Comparison of ENCODE assay signal across 15 cellular contexts in genomic region chr5:96932026-96932425, GRCh38. TPM values are rescaled to one million over a fixed set of nuclear protein-coding genes. Genes with fewer than 3 reads are reported as not detected.
DNase-seq lines count a peak whose midpoint lies in the region; ATAC-seq and TF ChIP-seq lines count a peak whose summit lies in the region.
"Had no signal": no experiment of that assay in that cellular context is flagged by ENCODE, and none has a peak within 500 bp of the region (broad histone marks: within the 10 kb centered on the region; RNA-seq: fewer than 3 reads in every experiment).

No MANE protein-coding gene starts in this region.

- no peaks in the 10 kb centered on the region for H3K9me3 Mint-ChIP-seq in activated T-cell treated with anti-CD3 and anti-CD28 coated beads, Interleukin-2, amount 50 U/mL, for 4 hours
- H3K9me3 Mint-ChIP-seq in dendritic cell treated with granulocyte-macrophage colony-stimulating factor and Interleukin-4, amounts not matched to agents 40 ng/mL and 50 ng/mL, for 4 days: no peaks in the 10 kb centered on the region
- H3K9me3 Mint-ChIP-seq in stimulated activated effector memory CD8-positive, alpha-beta T cell treated with anti-CD3 and anti-CD28 coated beads, Interleukin-12 subunit alpha, Interleukin-12 subunit beta, amount 100 ng/mL, for 72 hours: no peaks in the 10 kb centered on the region
- H3K9me3 Mint-ChIP-seq: activated T-cell treated with anti-CD3 and anti-CD28 coated beads, Interleukin-2, amount 50 U/mL, for 24 hours had no signal

- peaks cover 57% of the 10 kb centered on the region for H3K4me1 Mint-ChIP-seq in activated T-cell treated with anti-CD3 and anti-CD28 coated beads, Interleukin-2, amount 50 U/mL, for 4 hours (ENCODE audit: low read depth)
- peaks cover 57% of the 10 kb centered on the region for H3K4me1 Mint-ChIP-seq in dendritic cell treated with granulocyte-macrophage colony-stimulating factor and Interleukin-4, amounts not matched to agents 40 ng/mL and 50 ng/mL, for 4 days (ENCODE audit: low read depth)
- H3K4me1 Mint-ChIP-seq in stimulated activated effector memory CD8-positive, alpha-beta T cell treated with anti-CD3 and anti-CD28 coated beads, Interleukin-12 subunit alpha, Interleukin-12 subunit beta, amount 100 ng/mL, for 72 hours: peaks cover 52% of the 10 kb centered on the region

- H3K36me3 Mint-ChIP-seq in activated T-cell treated with anti-CD3 and anti-CD28 coated beads, Interleukin-2, amount 50 U/mL, for 4 hours (ENCODE audit: insufficient read depth): peaks cover 1% of the 10 kb centered on the region
- peaks cover 30% of the 10 kb centered on the region for H3K36me3 Mint-ChIP-seq in dendritic cell treated with granulocyte-macrophage colony-stimulating factor and Interleukin-4, amounts not matched to agents 40 ng/mL and 50 ng/mL, for 4 days (ENCODE audit: low read depth)
- peaks cover 24% of the 10 kb centered on the region for H3K36me3 Mint-ChIP-seq in stimulated activated effector memory CD8-positive, alpha-beta T cell treated with anti-CD3 and anti-CD28 coated beads, Interleukin-12 subunit alpha, Interleukin-12 subunit beta, amount 100 ng/mL, for 72 hours

- H3K9me3 ChIP-seq in OCI-LY3 (ENCODE audit: insufficient read depth, low read length): peaks cover 2% of the 10 kb centered on the region; the same call in 1 of the 2 replicates
- H3K9me3 ChIP-seq: body of pancreas had no signal

- H3K4me3 Mint-ChIP-seq in activated T-cell treated with anti-CD3 and anti-CD28 coated beads, Interleukin-2, amount 50 U/mL, for 4 hours: peak overlapping the region; percentile 13
- H3K4me3 Mint-ChIP-seq in dendritic cell treated with granulocyte-macrophage colony-stimulating factor and Interleukin-4, amounts not matched to agents 40 ng/mL and 50 ng/mL, for 4 days: no peak overlapping the region
- H3K4me3 Mint-ChIP-seq in stimulated activated effector memory CD8-positive, alpha-beta T cell treated with anti-CD3 and anti-CD28 coated beads, Interleukin-12 subunit alpha, Interleukin-12 subunit beta, amount 100 ng/mL, for 72 hours: peak overlapping the region; percentile 76

- H3K4me3 ChIP-seq in OCI-LY3 (ENCODE audit: low read length): peak overlapping the region; percentile 98
- H3K4me3 ChIP-seq: body of pancreas had no signal

- H3K27ac ChIP-seq in OCI-LY3 (ENCODE audit: low read length): peak overlapping the region; percentile 12
- H3K27ac ChIP-seq: WERI-Rb-1 had no signal

- 0 out of 2 replicates have a peak, but pooled peaks cover under 1% of the 10 kb centered on the region for H4K20me1 ChIP-seq in OCI-LY3 (ENCODE audit: insufficient read depth, low read length)

- H3K4me1 ChIP-seq in OCI-LY3 (ENCODE audit: low read length): peaks cover 37% of the 10 kb centered on the region

- no peaks in the 10 kb centered on the region for H3K27me3 Mint-ChIP-seq in activated T-cell treated with anti-CD3 and anti-CD28 coated beads, Interleukin-2, amount 50 U/mL, for 4 hours (ENCODE audit: low read depth)
- H3K27me3 Mint-ChIP-seq in dendritic cell treated with granulocyte-macrophage colony-stimulating factor and Interleukin-4, amounts not matched to agents 40 ng/mL and 50 ng/mL, for 4 days: no peaks in the 10 kb centered on the region
- H3K27me3 Mint-ChIP-seq: activated T-cell treated with anti-CD3 and anti-CD28 coated beads, Interleukin-2, amount 50 U/mL, for 24 hours had no signal

- no peak for TF ChIP-seq CTCF in OCI-LY3 (IDR thresholded peaks at IDR 0.05; ENCODE audit: low read depth, low read length)

- H3K27me3 ChIP-seq in OCI-LY3 (ENCODE audit: low read depth, low read length): no peaks in the 10 kb centered on the region
- H3K27me3 ChIP-seq: body of pancreas had no signal

- H3K9ac ChIP-seq in OCI-LY3 (ENCODE audit: low read length): 0 out of 2 replicates have a peak overlapping the region, but pooled peaks have one; percentile 99

- no peaks in the 10 kb centered on the region for H3K36me3 ChIP-seq in OCI-LY3 (replicated peaks; ENCODE audit: low read depth, low read length)
- H3K36me3 ChIP-seq: WERI-Rb-1 had no signal

- H3K4me2 ChIP-seq in OCI-LY3 (ENCODE audit: low read length): peak overlapping the region; percentile 94

- peaks cover 31% of the 10 kb centered on the region for H3K79me2 ChIP-seq in OCI-LY3 (ENCODE audit: low read length)

- no peak for ATAC-seq in activated T-cell treated with anti-CD3 and anti-CD28 coated beads, Interleukin-2, amount 50 U/mL, for 4 hours
- no peak for ATAC-seq in stimulated activated effector memory CD8-positive, alpha-beta T cell treated with anti-CD3 and anti-CD28 coated beads, Interleukin-12 subunit alpha, Interleukin-12 subunit beta, amount 100 ng/mL, for 72 hours
- no peak for ATAC-seq in HG03469 (IDR thresholded peaks at IDR 0.05; ENCODE audit: unreplicated experiment)
- no peak for ATAC-seq in HG02763 (IDR thresholded peaks at IDR 0.05; ENCODE audit: unreplicated experiment)
- ATAC-seq: body of pancreas had no signal

- no peak for DNase-seq in activated T-cell treated with anti-CD3 and anti-CD28 coated beads, Interleukin-2, amount 50 U/mL, for 4 hours
- DNase-seq in activated T-cell treated with anti-CD3 and anti-CD28 coated beads, Interleukin-2, amount 50 U/mL, for 1 hour: no peak
- DNase-seq in stimulated activated effector memory CD8-positive, alpha-beta T cell treated with anti-CD3 and anti-CD28 coated beads, Interleukin-12 subunit alpha, Interleukin-12 subunit beta, amount 100 ng/mL, for 72 hours (ENCODE audit: low spot score in 2 of 2): no peak
- DNase-seq in NCI-H2196 (lab: John Stamatoyannopoulos, UW; ENCODE audit: unreplicated experiment): no peak
- DNase-seq: activated T-cell treated with anti-CD3 and anti-CD28 coated beads, Interleukin-2, amount 50 U/mL, for 24 hours; body of pancreas; effector CD4-positive, alpha-beta T cell; foreskin melanocyte; mammary epithelial cell; NCI-H2081; WERI-Rb-1 had no signal

- intact Hi-C loops in dendritic cell treated with granulocyte-macrophage colony-stimulating factor and Interleukin-4, amounts not matched to agents 40 ng/mL and 50 ng/mL, for 4 days (cut with micrococcal nuclease): no loop called here

- peak overlapping the region; percentile 75 for H3K27ac Mint-ChIP-seq in dendritic cell treated with granulocyte-macrophage colony-stimulating factor and Interleukin-4, amounts not matched to agents 40 ng/mL and 50 ng/mL, for 4 days
- no peak overlapping the region for H3K27ac Mint-ChIP-seq in stimulated activated effector memory CD8-positive, alpha-beta T cell treated with anti-CD3 and anti-CD28 coated beads, Interleukin-12 subunit alpha, Interleukin-12 subunit beta, amount 100 ng/mL, for 72 hours

- no peak overlapping the region for H2AFZ ChIP-seq in OCI-LY3 (ENCODE audit: low read depth, low read length)

RNA-seq across cellular contexts. Expression of gene LNPEP, which starts 3.9 kb away (rescaled TPM):
- 10 to 100 TPM; 20.3 to 22.9 (median 20.6) TPM for total RNA-seq in activated T-cell treated with anti-CD3 and anti-CD28 coated beads, Interleukin-2, amount 50 U/mL, for 4 hours

RNA-seq across cellular contexts. Expression of gene ERAP2, which starts 55.7 kb away (rescaled TPM):
- total RNA-seq in activated T-cell treated with anti-CD3 and anti-CD28 coated beads, Interleukin-2, amount 50 U/mL, for 4 hours: 10 to 100 TPM; 11.2 to 32.2 (median 15.2) TPM
